ENCODE assay signal across 15 cellular contexts in genomic region chr14:100038065-100038464, GRCh38. TPM values are rescaled to one million over a fixed set of nuclear protein-coding genes. Genes with fewer than 3 reads are reported as not detected.
DNase-seq lines count a peak whose midpoint lies in the region; ATAC-seq and TF ChIP-seq lines count a peak whose summit lies in the region.
"Had no signal": no experiment of that assay in that cellular context is flagged by ENCODE, and none has a peak within 500 bp of the region (broad histone marks: within the 10 kb centered on the region; RNA-seq: fewer than 3 reads in every experiment).

No MANE protein-coding gene starts in this region.

- H3K9me3 ChIP-seq in PC-3 (ENCODE audit: low read length) (no peaks in the 10 kb centered on the region), thyroid gland (no peaks in the 10 kb centered on the region)
- H3K9me3 ChIP-seq: Caco-2 had no signal

- H3K27me3 Mint-ChIP-seq in chondrocyte (ENCODE audit: low read depth) (no peaks in the 10 kb centered on the region), type B pancreatic cell (no peaks in the 10 kb centered on the region), GM23338 (ENCODE audit: insufficient read depth, low read depth, poor library complexity) (no peaks in the 10 kb centered on the region)
- H3K27me3 Mint-ChIP-seq in activated CD4-positive, alpha-beta memory T cell treated with anti-CD3 and anti-CD28 coated beads for 36 hours, result no peaks in the 10 kb centered on the region
- H3K27me3 Mint-ChIP-seq: CD8-positive, alpha-beta memory T cell had no signal

- H3K4me3 ChIP-seq in PC-3 (ENCODE audit: low read length) (no peak overlapping the region), GM23338 (no peak overlapping the region), thyroid gland (replicated peaks in 1 of 3) (no peak overlapping the region)

- H3K79me2 ChIP-seq in PC-3 (ENCODE audit: low read length) (0 out of 2 replicates have a peak, but pooled peaks cover 7% of the 10 kb centered on the region), GM23338 (replicated peaks; ENCODE audit: insufficient read depth) (0 out of 2 replicates have a peak, but pooled peaks cover 3% of the 10 kb centered on the region)

- H3K27me3 ChIP-seq in PC-3 (ENCODE audit: low read length) (no peaks in the 10 kb centered on the region), GM23338 (ENCODE audit: insufficient read depth) (no peaks in the 10 kb centered on the region), thyroid gland (no peaks in the 10 kb centered on the region)

- TF ChIP-seq CTCF in C4-2B (conservative IDR thresholded peaks at IDR 0.05) (no peak; the same call in 1 of the 2 replicates), PC-3 (conservative IDR thresholded peaks at IDR 0.05; ENCODE audit: low read depth, low read length) (no peak), chondrocyte (IDR thresholded peaks at IDR 0.05) (no peak), type B pancreatic cell (conservative IDR thresholded peaks at IDR 0.05) (no peak), GM23338 (conservative IDR thresholded peaks at IDR 0.05; ENCODE audit: low read depth in 2 of 2) (no peak), thyroid gland (IDR thresholded peaks at IDR 0.05) (no peak)

- no peak overlapping the region for H3K9ac ChIP-seq in PC-3 (ENCODE audit: low read length)

- no peaks in the 10 kb centered on the region for H3K36me3 ChIP-seq in PC-3 (ENCODE audit: low read depth, low read length)
- no peaks in the 10 kb centered on the region for H3K36me3 ChIP-seq in GM23338 (ENCODE audit: insufficient read depth)
- no peaks in the 10 kb centered on the region for H3K36me3 ChIP-seq in thyroid gland

- no peaks in the 10 kb centered on the region for H3K36me3 Mint-ChIP-seq in chondrocyte (ENCODE audit: low read depth)
- no peaks in the 10 kb centered on the region for H3K36me3 Mint-ChIP-seq in type B pancreatic cell
- H3K36me3 Mint-ChIP-seq in GM23338 (ENCODE audit: low read depth), result no peaks in the 10 kb centered on the region
- no peaks in the 10 kb centered on the region for H3K36me3 Mint-ChIP-seq in activated CD4-positive, alpha-beta memory T cell treated with anti-CD3 and anti-CD28 coated beads for 36 hours
- H3K36me3 Mint-ChIP-seq: CD14-positive monocyte; CD8-positive, alpha-beta memory T cell had no signal

- intact Hi-C loops in PC-3 (cut with micrococcal nuclease), result no loop called here
- intact Hi-C loops in thyroid gland (cut with DNase I), result no loop called here
- intact Hi-C loops in activated CD4-positive, alpha-beta memory T cell treated with anti-CD3 and anti-CD28 coated beads for 36 hours (cut with micrococcal nuclease), result no loop called here

- H3K4me1 ChIP-seq in PC-3 (ENCODE audit: insufficient read depth, low read length), result peaks cover 7% of the 10 kb centered on the region
- H3K4me1 ChIP-seq in GM23338 (ENCODE audit: insufficient read depth), result no peaks in the 10 kb centered on the region
- H3K4me1 ChIP-seq in thyroid gland, result peaks cover 0 to 3% of the 10 kb centered on the region in 2 donors
- H3K4me1 ChIP-seq: Caco-2 had no signal

- WGBS in thyroid gland, 2 donors, result 76 to 79% methylated on average over 5 of the region's 5 CpGs

- POLR2A ChIA-PET in PC-3 (lab: Charles Lee; ENCODE audit: unreplicated experiment), result no interaction called here
- POLR2A ChIA-PET in activated CD4-positive, alpha-beta memory T cell treated with anti-CD3 and anti-CD28 coated beads for 36 hours (lab: Charles Lee), result no interaction called here

- H2AFZ ChIP-seq in PC-3 (ENCODE audit: low read length) (no peak overlapping the region), GM23338 (no peak overlapping the region)

- H3K4me1 Mint-ChIP-seq in chondrocyte (ENCODE audit: low read depth) (peaks cover 63% of the 10 kb centered on the region), type B pancreatic cell (ENCODE audit: unreplicated experiment) (peaks cover 29% of the 10 kb centered on the region), GM23338 (peaks cover 9% of the 10 kb centered on the region)
- H3K4me1 Mint-ChIP-seq in activated CD4-positive, alpha-beta memory T cell treated with anti-CD3 and anti-CD28 coated beads for 36 hours (ENCODE audit: low read depth), result no peaks in the 10 kb centered on the region
- H3K4me1 Mint-ChIP-seq: CD8-positive, alpha-beta memory T cell had no signal

- H3K9me2 ChIP-seq in PC-3 (replicated peaks; ENCODE audit: low read length) (no peaks in the 10 kb centered on the region), GM23338 (ENCODE audit: insufficient read depth) (no peaks in the 10 kb centered on the region)

- ATAC-seq in PC-3 (peak; percentile 24), GM23338 (no peak)

- no TSS peak for BruUV-seq in PC-3 (replicated peaks; lab: Mats Ljungman, UMichigan)

- H3K4me2 ChIP-seq in PC-3 (ENCODE audit: low read length) (no peak overlapping the region), GM23338 (no peak overlapping the region)

- peak overlapping the region; percentile 49 for H3K27ac Mint-ChIP-seq in chondrocyte (ENCODE audit: unreplicated experiment)
- peak overlapping the region; percentile 55 for H3K27ac Mint-ChIP-seq in type B pancreatic cell
- H3K27ac Mint-ChIP-seq in GM23338, result no peak overlapping the region
- H3K27ac Mint-ChIP-seq in activated CD4-positive, alpha-beta memory T cell treated with anti-CD3 and anti-CD28 coated beads for 36 hours, result no peak overlapping the region
- H3K27ac Mint-ChIP-seq: B cell, H9 had no signal

- CTCF ChIA-PET in PC-3 (lab: Charles Lee), result no interaction called here
- CTCF ChIA-PET in activated CD4-positive, alpha-beta memory T cell treated with anti-CD3 and anti-CD28 coated beads for 36 hours (lab: Charles Lee), result interaction anchor here (0.5 to 1.4 kb wide), 3 partner anchors 21 to 166 kb away, joined by 3 read pairs; no protein-coding TSS in a partner anchor

- peak overlapping the region; percentile 58 for H3K27ac ChIP-seq in C4-2B
- H3K27ac ChIP-seq in PC-3 (ENCODE audit: low read length), result no peak overlapping the region
- H3K27ac ChIP-seq in GM23338 (ENCODE audit: low read depth), result no peak overlapping the region
- no peak overlapping the region for H3K27ac ChIP-seq in thyroid gland

- no peak for TF ChIP-seq POLR2A in thyroid gland (IDR thresholded peaks at IDR 0.05)

- H3F3A ChIP-seq in PC-3 (ENCODE audit: low read length, unreplicated experiment), result no peaks in the 10 kb centered on the region
- H3F3A ChIP-seq in GM23338 (replicated peaks; ENCODE audit: low read depth), result no peaks in the 10 kb centered on the region

- no peak for DNase-seq in PC-3
- DNase-seq in chondrocyte (ENCODE audit: low spot score), result no peak
- no peak for DNase-seq in type B pancreatic cell (ENCODE audit: extremely low spot score, unreplicated experiment)
- no peak for DNase-seq in GM23338 (ENCODE audit: low spot score)
- DNase-seq in thyroid gland, result no peak
- no peak for DNase-seq in activated CD4-positive, alpha-beta memory T cell treated with anti-CD3 and anti-CD28 coated beads for 36 hours
- DNase-seq: Caco-2; CD8-positive, alpha-beta memory T cell; DND-41; GDM1; GOT3; H9 had no signal

- H3K9me3 Mint-ChIP-seq in chondrocyte (ENCODE audit: low read depth) (no peaks in the 10 kb centered on the region), type B pancreatic cell (no peaks in the 10 kb centered on the region), GM23338 (no peaks in the 10 kb centered on the region)
- H3K9me3 Mint-ChIP-seq in activated CD4-positive, alpha-beta memory T cell treated with anti-CD3 and anti-CD28 coated beads for 36 hours, result no peaks in the 10 kb centered on the region
- H3K9me3 Mint-ChIP-seq: CD8-positive, alpha-beta memory T cell; H9 had no signal

- H3K4me3 Mint-ChIP-seq in chondrocyte (ENCODE audit: unreplicated experiment) (no peak overlapping the region), type B pancreatic cell (no peak overlapping the region), GM23338 (no peak overlapping the region)
- H3K4me3 Mint-ChIP-seq in activated CD4-positive, alpha-beta memory T cell treated with anti-CD3 and anti-CD28 coated beads for 36 hours, result no peak overlapping the region
- H3K4me3 Mint-ChIP-seq: B cell; CD14-positive monocyte; CD8-positive, alpha-beta memory T cell; H9 had no signal

- H4K20me1 ChIP-seq in PC-3 (ENCODE audit: low read length) (no peaks in the 10 kb centered on the region), GM23338 (replicated peaks; ENCODE audit: insufficient read depth) (no peaks in the 10 kb centered on the region)

TF ChIP-seq in GM23338, 12 proteins besides CTCF, POLR2A, EP300 and RAD21:
- TF ChIP-seq STAT1 (IDR thresholded peaks at IDR 0.05; ENCODE audit: unreplicated experiment) (no peak), CREB1 (CRISPR knock-in tag; IDR thresholded peaks at IDR 0.05; ENCODE audit: low read depth) (no peak), POLR2AphosphoS5 (IDR thresholded peaks at IDR 0.05; ENCODE audit: low read depth) (no peak)

RNA-seq across cellular contexts. Expression of gene EVL, which starts 27.2 kb away (rescaled TPM):
- total RNA-seq in PC-3 (2014; rRNA removed) (26.5 and 31.7 TPM in 2 replicates), chondrocyte (98.9 to 112 TPM (median 104 TPM) in 3 replicates), type B pancreatic cell (ENCODE audit: low replicate concordance) (66.3 and 159 TPM in 2 replicates), thyroid gland (10 to 100 TPM; 24.2 to 40.1 (median 29.8) TPM)
- 43.9 and 50.5 TPM in 2 replicates for total RNA-seq in GM23338 (2014; rRNA removed; shearing (Covaris generic))
- polyA plus RNA-seq in GM23338 (2016; fragmentation: Nextera tagmentation; extraction: Ambion mirVana), result 28.2 and 36.7 TPM in 2 replicates
- total RNA-seq in activated CD4-positive, alpha-beta memory T cell treated with anti-CD3 and anti-CD28 coated beads for 36 hours, result 100 to 1,000 TPM; 174 to 180 TPM

Comparison
In these comparisons a context has a peak if more than half of its experiments do, and no peak if none do; other contexts are left out.
1. H3K27ac Mint-ChIP-seq: peak in chondrocyte (single experiment) and type B pancreatic cell (single experiment); none in GM23338 (single experiment) and activated CD4-positive, alpha-beta memory T cell treated with anti-CD3 and anti-CD28 coated beads for 36 hours (single experiment).